In genomic region chr1:226063362-226064167, GRCh38 we compare ENCODE assay signal across 8 cellular contexts. TPM values are rescaled to one million over a fixed set of nuclear protein-coding genes. Genes with fewer than 3 reads are reported as not detected.
A peak's percentile ranks its signal among the peaks of the same experiment; 100 is the strongest.
DNase-seq lines count a peak whose midpoint lies in the region; ATAC-seq lines count a peak whose summit lies in the region.

No MANE protein-coding gene starts in this region.

- no peak overlapping the region for H2BK15ac ChIP-seq in mesenchymal stem cell (ENCODE audit: low read depth, poor library complexity, severe bottlenecking)

- no peak overlapping the region for H3K23ac ChIP-seq in mesenchymal stem cell (ENCODE audit: low read length in 2 of 2)

- no peak overlapping the region for H2BK5ac ChIP-seq in mesenchymal stem cell (ENCODE audit: low read depth, low read length, poor library complexity, severe bottlenecking)

- H3K9me3 ChIP-seq in mesenchymal stem cell (ENCODE audit: control insufficient read depth, low read length), result no peaks in the 10 kb centered on the region

- peak overlapping the region in 1 of 2 experiments; percentile 80 for H3K4ac ChIP-seq in mesenchymal stem cell (ENCODE audit: low read depth in 1 of 2, low read length in 2 of 2)

- H3K9ac ChIP-seq in mesenchymal stem cell (ENCODE audit: low read length), result peak overlapping the region; percentile 99

- H2BK120ac ChIP-seq in mesenchymal stem cell (ENCODE audit: low read depth, low read length), result no peak overlapping the region

- peak overlapping the region; percentile 79 to 94 for H3K4me3 ChIP-seq in mesenchymal stem cell (ENCODE audit: insufficient read depth in 1 of 2, low read depth in 1 of 2, low read length in 2 of 2)

- no peaks in the 10 kb centered on the region for H3K27me3 ChIP-seq in mesenchymal stem cell (ENCODE audit: control insufficient read depth in 1 of 2, insufficient read depth in 1 of 2, low read length in 2 of 2)

- no peak overlapping the region for H4K8ac ChIP-seq in mesenchymal stem cell (ENCODE audit: low read length)

- no peak overlapping the region for H2AFZ ChIP-seq in mesenchymal stem cell (ENCODE audit: low read depth, low read length)

- H3K18ac ChIP-seq in mesenchymal stem cell (ENCODE audit: low read depth in 1 of 2, low read length in 2 of 2), result peak overlapping the region; percentile 85 to 90

- H3K4me2 ChIP-seq in mesenchymal stem cell (ENCODE audit: low read length, poor library complexity, severe bottlenecking), result peak overlapping the region; percentile 41

- H3K36me3 ChIP-seq in mesenchymal stem cell (ENCODE audit: control insufficient read depth in 1 of 2, insufficient read depth in 2 of 2, low read depth in 1 of 2, low read length in 2 of 2), result peaks cover 2 to 38% of the 10 kb centered on the region in 2 experiments

- peaks cover 4% of the 10 kb centered on the region for H3K79me1 ChIP-seq in mesenchymal stem cell (replicated peaks; ENCODE audit: low read length, poor library complexity, severe bottlenecking)

- DNase-seq in GM04503 (ENCODE audit: low read depth) (peak; percentile 17), NCI-H1092 treated with DMSO at 0.1 percent for 48 hours (lab: John Stamatoyannopoulos, UW) (peak; percentile 79), mesenchymal stem cell (peak; percentile 68), 8988T (no peak)
- DNase-seq in activated CD4-positive, alpha-beta T cell treated with anti-CD3 and anti-CD28 coated beads, Interleukin-2, amount 50 U/mL, for 4 hours, result peak; percentile 11 to 17
- peak; percentile 41 for DNase-seq in effector CD4-positive, alpha-beta T cell
- DNase-seq in stimulated activated CD8-positive, alpha-beta memory T cell treated with anti-CD3 and anti-CD28 coated beads, Interleukin-4, amount 100 ng/mL, for 48 hours, result peak; percentile 63

- H3K14ac ChIP-seq in mesenchymal stem cell (ENCODE audit: low read length in 2 of 2), result peak overlapping the region in 1 of 2 experiments; percentile 91

- ATAC-seq in GM21825 (IDR thresholded peaks at IDR 0.05; ENCODE audit: unreplicated experiment), result peak; percentile 11

- no peak overlapping the region for H2BK12ac ChIP-seq in mesenchymal stem cell (ENCODE audit: low read length in 2 of 2)

- peak overlapping the region; percentile 55 for H2AK5ac ChIP-seq in mesenchymal stem cell (ENCODE audit: low read length, severe bottlenecking)

- under 1% methylated on average over 26 of the region's 37 CpGs for WGBS in mesenchymal stem cell

- no peaks in the 10 kb centered on the region for H3K4me1 ChIP-seq in mesenchymal stem cell (ENCODE audit: control insufficient read depth, insufficient read depth, low read depth, low read length)

- no peak overlapping the region for H4K91ac ChIP-seq in mesenchymal stem cell (ENCODE audit: low read length)

- peak overlapping the region; percentile 99 for H3K27ac ChIP-seq in mesenchymal stem cell (ENCODE audit: low read length, poor library complexity, severe bottlenecking)

RNA-seq across cellular contexts. Expression of gene H3-3A, which starts 1.0 kb away (rescaled TPM):
- polyA plus RNA-seq in mesenchymal stem cell (2013, experiment 1 of 2), result 591 TPM
- polyA plus RNA-seq in mesenchymal stem cell (2013, experiment 2 of 2), result 615 TPM
